In the genomic region with DNA sequence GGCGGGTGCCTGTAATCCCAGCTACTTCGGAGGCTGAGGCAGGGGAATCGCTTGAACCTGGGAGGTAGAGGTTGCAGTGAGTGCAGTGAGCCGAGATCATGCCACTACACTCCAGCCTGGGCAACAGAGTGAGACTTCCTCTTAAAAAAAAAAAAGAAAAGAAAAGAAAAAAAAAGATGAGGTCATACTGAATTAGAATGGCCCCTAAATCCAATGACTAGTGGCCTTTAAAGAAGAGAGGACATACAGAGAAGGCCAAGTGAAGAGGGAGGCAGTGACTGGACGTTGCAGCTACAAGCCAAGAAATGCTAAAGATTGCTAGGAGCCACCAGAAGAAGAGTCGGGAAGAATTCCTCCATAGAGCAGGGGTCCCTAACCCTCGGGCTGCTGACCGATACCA, we compare ENCODE assay signal across 35 cellular contexts.
"Had no signal": no experiment of that assay in that cellular context is flagged by ENCODE, and none has a peak within 500 bp of the region (broad histone marks: within the 10 kb centered on the region; RNA-seq: fewer than 3 reads in every experiment).

No MANE protein-coding gene starts in this region.

- H3K9me3 ChIP-seq: adrenal gland, body of pancreas, breast epithelium had no signal

- H3K27me3 Mint-ChIP-seq: activated B cell treated with CpG ODN at 0.5 μM for 24 hours; activated CD4-positive, alpha-beta memory T cell treated with anti-CD3 and anti-CD28 coated beads for 36 hours; activated CD8-positive, alpha-beta T cell treated with anti-CD3 and anti-CD28 coated beads for 36 hours; activated T-helper 17 cell treated with anti-CD3 and anti-CD28 coated beads, Interleukin-2, amount 50 U/mL, for 72 hours had no signal

- H3K4me1 ChIP-seq: adrenal gland, body of pancreas, breast epithelium had no signal

- ATAC-seq: activated CD8-positive, alpha-beta T cell treated with anti-CD3 and anti-CD28 coated beads for 36 hours; activated naive CD4-positive, alpha-beta T cell treated with anti-CD3 and anti-CD28 coated beads, Interleukin-2, amount 50 U/mL, for 72 hours; activated T-cell treated with anti-CD3 and anti-CD28 coated beads, Interleukin-2, amount 50 U/mL, for 4 hours; activated T-cell treated with anti-CD3 and anti-CD28 coated beads, Interleukin-2, amount 50 U/mL, for 72 hours; activated T-helper 17 cell treated with anti-CD3 and anti-CD28 coated beads, Interleukin-2, amount 50 U/mL, for 72 hours; body of pancreas had no signal

- H3K27ac ChIP-seq: adrenal gland, body of pancreas, brain microvascular endothelial cell, breast epithelium, VCaP had no signal

- DNase-seq: activated B cell treated with CpG ODN at 0.5 μM for 24 hours; activated CD4-positive, alpha-beta memory T cell treated with anti-CD3 and anti-CD28 coated beads for 36 hours; activated CD4-positive, alpha-beta T cell treated with anti-CD3 and anti-CD28 coated beads for 4 hours; activated CD4-positive, alpha-beta T cell treated with anti-CD3 and anti-CD28 coated beads, Interleukin-2, amount 10 ng/mL, durations not matched to agents 24 days and 14 days; activated CD4-positive, alpha-beta T cell treated with anti-CD3 and anti-CD28 coated beads, Interleukin-2, amount 50 U/mL, for 1 hour; activated CD4-positive, alpha-beta T cell treated with anti-CD3 and anti-CD28 coated beads, Interleukin-2, amount 50 U/mL, for 4 hours; activated CD4-positive, CD25-positive, alpha-beta regulatory T cell treated with anti-CD3 and anti-CD28 coated beads, Interleukin-2, amount 50 U/mL, for 72 hours; activated CD8-positive, alpha-beta memory T cell treated with anti-CD3 and anti-CD28 coated beads, Interleukin-2, amount 50 U/mL, for 4 hours; activated CD8-positive, alpha-beta T cell treated with anti-CD3 and anti-CD28 coated beads for 36 hours; activated effector memory CD4-positive, alpha-beta T cell treated with anti-CD3 and anti-CD28 coated beads, Interleukin-2, amount 50 U/mL, for 16 hours; activated gamma-delta T cell treated with Interleukin-2 at 50 U/mL for 16 hours; activated naive CD4-positive, alpha-beta T cell; activated naive CD4-positive, alpha-beta T cell treated with anti-CD3 and anti-CD28 coated beads for 36 hours; activated naive CD4-positive, alpha-beta T cell treated with anti-CD3 and anti-CD28 coated beads, Interleukin-2, amount 50 U/mL, for 16 hours; activated naive CD8-positive, alpha-beta T cell treated with anti-CD3 and anti-CD28 coated beads, Interleukin-2, amount 10 ng/mL, durations not matched to agents 7 days and 5 days; activated T-cell treated with anti-CD3 and anti-CD28 coated beads for 4 hours; activated T-cell treated with anti-CD3 and anti-CD28 coated beads, Interleukin-2, amount 50 U/mL, for 1 hour; activated T-cell treated with anti-CD3 and anti-CD28 coated beads, Interleukin-2, amount 50 U/mL, for 4 hours; activated T-cell treated with anti-CD3 and anti-CD28 coated beads, Interleukin-2, amount 50 U/mL, for 72 hours; adrenal gland; amniotic stem cell; aorta; body of pancreas; brain microvascular endothelial cell; central memory CD4-positive, alpha-beta T cell; T-helper 1 cell; T-helper 2 cell; T-helper 9 cell had no signal

- H3K4me3 Mint-ChIP-seq: activated B cell treated with CpG ODN at 0.5 μM for 24 hours; activated CD4-positive, alpha-beta memory T cell treated with anti-CD3 and anti-CD28 coated beads for 36 hours; activated CD4-positive, alpha-beta T cell treated with anti-CD3 and anti-CD28 coated beads, Interleukin-2, amount 10 ng/mL, durations not matched to agents 24 days and 14 days; activated CD8-positive, alpha-beta T cell treated with anti-CD3 and anti-CD28 coated beads for 36 hours; activated naive CD4-positive, alpha-beta T cell treated with anti-CD3 and anti-CD28 coated beads for 36 hours; activated naive CD8-positive, alpha-beta T cell treated with anti-CD3 and anti-CD28 coated beads, Interleukin-2, amount 10 ng/mL, durations not matched to agents 7 days and 5 days; activated T-cell treated with anti-CD3 and anti-CD28 coated beads, Interleukin-2, amount 50 U/mL, for 4 hours; activated T-cell treated with anti-CD3 and anti-CD28 coated beads, Interleukin-2, amount 50 U/mL, for 72 hours; activated T-helper 1 cell treated with anti-CD3 and anti-CD28 coated beads, Interleukin-12 subunit alpha, Interleukin-12 subunit beta, Interleukin-2, Interleukin-4 antibody, amounts not matched to agents 30 ng/mL and 10 ng/mL and 1 ng/mL, durations not matched to agents 14 hours and 24 hours and 36 hours; activated T-helper 17 cell treated with anti-CD3 and anti-CD28 coated beads, Interleukin-2, amount 50 U/mL, for 72 hours; T-helper 1 cell treated with Interleukin-12 subunit alpha and Interleukin-12 subunit beta and Interleukin-4 antibody, amounts not matched to agents 30 μg/mL and 1 μg/mL, for 36 hours; T-helper 2 cell treated with Interferon-gamma antibody and Interleukin-4, amounts not matched to agents 5 μg/mL and 100 μg/mL, for 36 hours had no signal

- H3K9me3 Mint-ChIP-seq: activated T-cell treated with anti-CD3 and anti-CD28 coated beads, Interleukin-2, amount 50 U/mL, for 4 hours; activated T-helper 17 cell treated with anti-CD3 and anti-CD28 coated beads, Interleukin-2, amount 50 U/mL, for 72 hours; T-helper 2 cell treated with Interferon-gamma antibody and Interleukin-4, amounts not matched to agents 5 μg/mL and 100 μg/mL, for 36 hours had no signal

- H3K4me3 ChIP-seq: adrenal gland, body of pancreas, breast epithelium had no signal

- H3K36me3 ChIP-seq: adrenal gland, brain microvascular endothelial cell, breast epithelium had no signal

- H3K27ac Mint-ChIP-seq: activated B cell treated with CpG ODN at 0.5 μM for 24 hours; activated CD4-positive, alpha-beta memory T cell treated with anti-CD3 and anti-CD28 coated beads for 36 hours; activated CD4-positive, alpha-beta T cell treated with anti-CD3 and anti-CD28 coated beads, Interleukin-2, amount 10 ng/mL, durations not matched to agents 24 days and 14 days; activated CD8-positive, alpha-beta T cell treated with anti-CD3 and anti-CD28 coated beads for 36 hours; activated naive CD4-positive, alpha-beta T cell treated with anti-CD3 and anti-CD28 coated beads for 36 hours; activated naive CD4-positive, alpha-beta T cell treated with anti-CD3 and anti-CD28 coated beads, Interleukin-2, amount 50 U/mL, for 72 hours; activated T-cell treated with anti-CD3 and anti-CD28 coated beads, Interleukin-2, amount 50 U/mL, for 72 hours; activated T-helper 1 cell treated with anti-CD3 and anti-CD28 coated beads, Interleukin-12 subunit alpha, Interleukin-12 subunit beta, Interleukin-2, Interleukin-4 antibody, amounts not matched to agents 30 ng/mL and 10 ng/mL and 1 ng/mL, durations not matched to agents 14 hours and 24 hours and 36 hours; activated T-helper 17 cell treated with anti-CD3 and anti-CD28 coated beads, Interleukin-2, amount 50 U/mL, for 72 hours; T-helper 1 cell treated with Interleukin-12 subunit alpha and Interleukin-12 subunit beta and Interleukin-4 antibody, amounts not matched to agents 30 μg/mL and 1 μg/mL, for 36 hours; T-helper 2 cell treated with Interferon-gamma antibody and Interleukin-4, amounts not matched to agents 5 μg/mL and 100 μg/mL, for 36 hours had no signal

- H3K4me1 Mint-ChIP-seq: activated B cell treated with CpG ODN at 0.5 μM for 24 hours had no signal

- H3K27me3 ChIP-seq: adrenal gland, body of pancreas, brain microvascular endothelial cell, breast epithelium had no signal
